8 cellular contexts compared by ENCODE assay signal in the genomic region with DNA sequence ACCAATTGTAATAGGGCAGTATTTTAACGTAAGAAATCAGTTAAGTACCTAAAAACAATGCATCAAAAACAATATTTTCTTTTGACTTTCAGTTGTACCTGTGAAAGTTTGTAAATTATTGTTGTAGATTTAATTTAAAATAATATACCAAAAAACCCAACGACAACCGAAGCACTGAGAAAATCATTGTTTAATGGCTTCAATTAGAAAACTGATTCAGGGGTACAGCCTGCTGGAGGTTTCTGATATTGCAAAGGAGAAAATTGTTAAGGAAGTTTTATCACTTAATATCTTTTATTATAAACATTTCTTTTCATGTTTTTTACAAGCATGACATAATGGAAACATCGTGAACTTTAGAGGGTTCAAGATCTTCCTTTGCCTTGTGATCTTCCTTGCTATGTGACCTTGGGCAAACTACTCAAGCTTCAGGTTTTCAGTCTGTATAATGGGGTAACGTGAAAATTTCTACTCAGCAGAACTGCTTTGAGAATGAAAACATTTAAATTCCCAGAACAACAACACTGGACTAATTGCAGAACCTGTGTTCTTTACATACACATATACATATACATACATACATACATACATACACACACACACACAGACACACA.
DNase-seq lines count a peak whose midpoint lies in the region; ATAC-seq and TF ChIP-seq lines count a peak whose summit lies in the region.

No MANE protein-coding gene starts in this region.

- no peaks in the 10 kb centered on the region for H3K27me3 Mint-ChIP-seq in CD4-positive, CD25-positive, alpha-beta regulatory T cell
- H3K27me3 Mint-ChIP-seq in nephron (ENCODE audit: low read depth) (no peaks in the 10 kb centered on the region), T-helper 17 cell (no peaks in the 10 kb centered on the region)

- peak; percentile 63 to 75 (median 65) for TF ChIP-seq CTCF in nephron (IDR thresholded peaks at IDR 0.05; ENCODE audit: unreplicated experiment in 3 of 3)

- ATAC-seq in CD4-positive, CD25-positive, alpha-beta regulatory T cell (ENCODE audit: low read depth in 2 of 2) = no peak
- no peak for ATAC-seq in T-helper 17 cell

- no peak overlapping the region for H3K4me3 Mint-ChIP-seq in CD4-positive, CD25-positive, alpha-beta regulatory T cell
- no peak overlapping the region for H3K4me3 Mint-ChIP-seq in nephron
- H3K4me3 Mint-ChIP-seq in T-helper 17 cell = no peak overlapping the region

- H3K4me1 ChIP-seq in CD4-positive, CD25-positive, alpha-beta regulatory T cell (ENCODE audit: control insufficient read depth, insufficient read depth, low read length, poor library complexity, severe bottlenecking) = no peaks in the 10 kb centered on the region

- no peaks in the 10 kb centered on the region for H3K9me3 Mint-ChIP-seq in CD4-positive, CD25-positive, alpha-beta regulatory T cell
- H3K9me3 Mint-ChIP-seq in nephron = no peaks in the 10 kb centered on the region

- no peak overlapping the region for H3K27ac Mint-ChIP-seq in CD4-positive, CD25-positive, alpha-beta regulatory T cell
- H3K27ac Mint-ChIP-seq in nephron = no peak overlapping the region
- H3K27ac Mint-ChIP-seq in T-helper 17 cell = no peak overlapping the region

- no peaks in the 10 kb centered on the region for H3K36me3 Mint-ChIP-seq in CD4-positive, CD25-positive, alpha-beta regulatory T cell
- no peaks in the 10 kb centered on the region for H3K36me3 Mint-ChIP-seq in nephron (ENCODE audit: low read depth)
- peaks cover 2% of the 10 kb centered on the region for H3K36me3 Mint-ChIP-seq in T-helper 17 cell (ENCODE audit: low read depth)

- no peak for TF ChIP-seq EP300 in Ishikawa (IDR thresholded peaks at IDR 0.05; ENCODE audit: borderline replicate concordance)

- H3K27me3 ChIP-seq in CD4-positive, CD25-positive, alpha-beta regulatory T cell (ENCODE audit: control insufficient read depth, insufficient read depth, low read length) = no peaks in the 10 kb centered on the region

- H3K27ac ChIP-seq in CD4-positive, CD25-positive, alpha-beta regulatory T cell (ENCODE audit: insufficient read depth, low read length, poor library complexity, severe bottlenecking) = no peak overlapping the region

- H3K4me3 ChIP-seq in CD4-positive, CD25-positive, alpha-beta regulatory T cell (ENCODE audit: low read depth, low read length) = no peak overlapping the region

- H3K4me1 Mint-ChIP-seq in CD4-positive, CD25-positive, alpha-beta regulatory T cell = peaks cover 0 to 2% (median 0%) of the 10 kb centered on the region in 4 donors
- H3K4me1 Mint-ChIP-seq in nephron (no peaks in the 10 kb centered on the region), T-helper 17 cell (peaks cover 2% of the 10 kb centered on the region)

- no peaks in the 10 kb centered on the region for H3K36me3 ChIP-seq in CD4-positive, CD25-positive, alpha-beta regulatory T cell (ENCODE audit: control insufficient read depth, insufficient read depth, low read length)

- H3K9me3 ChIP-seq in CD4-positive, CD25-positive, alpha-beta regulatory T cell (ENCODE audit: control insufficient read depth in 2 of 2, low read length in 2 of 2) = no peaks in the 10 kb centered on the region
- H3K9me3 ChIP-seq in T-helper 17 cell (ENCODE audit: control insufficient read depth, low read length, poor library complexity, severe bottlenecking) = no peaks in the 10 kb centered on the region

- DNase-seq in CD4-positive, CD25-positive, alpha-beta regulatory T cell = peak in 2 of 3 donors; percentile 21 to 38
- DNase-seq in cerebellar cortex (ENCODE audit: low spot score) (peak; percentile 47), T-helper 17 cell (no peak), NCI-H345 treated with DMSO at 0.1 percent for 48 hours (lab: John Stamatoyannopoulos, UW; ENCODE audit: unreplicated experiment) (no peak), NOMO-1 (lab: John Stamatoyannopoulos, UW; ENCODE audit: unreplicated experiment in 2 of 2) (no peak), COLO829 (ENCODE audit: low spot score) (no peak)

- TF ChIP-seq RAD21 in Ishikawa (IDR thresholded peaks at IDR 0.05; ENCODE audit: low read depth) = peak; percentile 63

TF ChIP-seq in Ishikawa, 13 proteins besides CTCF, POLR2A, EP300 and RAD21:
- TF ChIP-seq TAF1 (IDR thresholded peaks at IDR 0.05; ENCODE audit: low read depth) (no peak), ZBTB7A (IDR thresholded peaks at IDR 0.05; ENCODE audit: low read depth) (no peak), FOXM1 (IDR thresholded peaks at IDR 0.05; ENCODE audit: borderline replicate concordance, low read depth) (no peak), TEAD4 (IDR thresholded peaks at IDR 0.05) (no peak), YY1 (IDR thresholded peaks at IDR 0.05; ENCODE audit: low read depth) (no peak), TCF12 (IDR thresholded peaks at IDR 0.05; ENCODE audit: low read depth) (no peak), NFIC (IDR thresholded peaks at IDR 0.05) (no peak), CEBPB (IDR thresholded peaks at IDR 0.05) (no peak), CREB1 (IDR thresholded peaks at IDR 0.05; ENCODE audit: low read depth) (no peak), EGR1 (IDR thresholded peaks at IDR 0.05) (no peak)
- TF ChIP-seq, protein P1, sequence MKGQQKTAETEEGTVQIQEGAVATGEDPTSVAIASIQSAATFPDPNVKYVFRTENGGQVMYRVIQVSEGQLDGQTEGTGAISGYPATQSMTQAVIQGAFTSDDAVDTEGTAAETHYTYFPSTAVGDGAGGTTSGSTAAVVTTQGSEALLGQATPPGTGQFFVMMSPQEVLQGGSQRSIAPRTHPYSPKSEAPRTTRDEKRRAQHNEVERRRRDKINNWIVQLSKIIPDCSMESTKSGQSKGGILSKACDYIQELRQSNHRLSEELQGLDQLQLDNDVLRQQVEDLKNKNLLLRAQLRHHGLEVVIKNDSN (IDR thresholded peaks at IDR 0.05) = no peak
- TF ChIP-seq, protein P2, sequence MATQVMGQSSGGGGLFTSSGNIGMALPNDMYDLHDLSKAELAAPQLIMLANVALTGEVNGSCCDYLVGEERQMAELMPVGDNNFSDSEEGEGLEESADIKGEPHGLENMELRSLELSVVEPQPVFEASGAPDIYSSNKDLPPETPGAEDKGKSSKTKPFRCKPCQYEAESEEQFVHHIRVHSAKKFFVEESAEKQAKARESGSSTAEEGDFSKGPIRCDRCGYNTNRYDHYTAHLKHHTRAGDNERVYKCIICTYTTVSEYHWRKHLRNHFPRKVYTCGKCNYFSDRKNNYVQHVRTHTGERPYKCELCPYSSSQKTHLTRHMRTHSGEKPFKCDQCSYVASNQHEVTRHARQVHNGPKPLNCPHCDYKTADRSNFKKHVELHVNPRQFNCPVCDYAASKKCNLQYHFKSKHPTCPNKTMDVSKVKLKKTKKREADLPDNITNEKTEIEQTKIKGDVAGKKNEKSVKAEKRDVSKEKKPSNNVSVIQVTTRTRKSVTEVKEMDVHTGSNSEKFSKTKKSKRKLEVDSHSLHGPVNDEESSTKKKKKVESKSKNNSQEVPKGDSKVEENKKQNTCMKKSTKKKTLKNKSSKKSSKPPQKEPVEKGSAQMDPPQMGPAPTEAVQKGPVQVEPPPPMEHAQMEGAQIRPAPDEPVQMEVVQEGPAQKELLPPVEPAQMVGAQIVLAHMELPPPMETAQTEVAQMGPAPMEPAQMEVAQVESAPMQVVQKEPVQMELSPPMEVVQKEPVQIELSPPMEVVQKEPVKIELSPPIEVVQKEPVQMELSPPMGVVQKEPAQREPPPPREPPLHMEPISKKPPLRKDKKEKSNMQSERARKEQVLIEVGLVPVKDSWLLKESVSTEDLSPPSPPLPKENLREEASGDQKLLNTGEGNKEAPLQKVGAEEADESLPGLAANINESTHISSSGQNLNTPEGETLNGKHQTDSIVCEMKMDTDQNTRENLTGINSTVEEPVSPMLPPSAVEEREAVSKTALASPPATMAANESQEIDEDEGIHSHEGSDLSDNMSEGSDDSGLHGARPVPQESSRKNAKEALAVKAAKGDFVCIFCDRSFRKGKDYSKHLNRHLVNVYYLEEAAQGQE (IDR thresholded peaks at IDR 0.05; ENCODE audit: low read depth) = no peak
- TF ChIP-seq, protein P3, sequence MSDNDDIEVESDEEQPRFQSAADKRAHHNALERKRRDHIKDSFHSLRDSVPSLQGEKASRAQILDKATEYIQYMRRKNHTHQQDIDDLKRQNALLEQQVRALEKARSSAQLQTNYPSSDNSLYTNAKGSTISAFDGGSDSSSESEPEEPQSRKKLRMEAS (IDR thresholded peaks at IDR 0.05) = no peak

Comparison
In these comparisons a context has a peak if more than half of its experiments do, and no peak if none do; other contexts are left out.
1. DNase-seq: peak in CD4-positive, CD25-positive, alpha-beta regulatory T cell (2 of 3) and cerebellar cortex (single experiment); none in T-helper 17 cell (0 of 3), NCI-H345 treated with DMSO at 0.1 percent for 48 hours (single experiment), NOMO-1 (0 of 2) and COLO829 (single experiment).